29 cellular contexts compared by ENCODE assay signal in the genomic region with DNA sequence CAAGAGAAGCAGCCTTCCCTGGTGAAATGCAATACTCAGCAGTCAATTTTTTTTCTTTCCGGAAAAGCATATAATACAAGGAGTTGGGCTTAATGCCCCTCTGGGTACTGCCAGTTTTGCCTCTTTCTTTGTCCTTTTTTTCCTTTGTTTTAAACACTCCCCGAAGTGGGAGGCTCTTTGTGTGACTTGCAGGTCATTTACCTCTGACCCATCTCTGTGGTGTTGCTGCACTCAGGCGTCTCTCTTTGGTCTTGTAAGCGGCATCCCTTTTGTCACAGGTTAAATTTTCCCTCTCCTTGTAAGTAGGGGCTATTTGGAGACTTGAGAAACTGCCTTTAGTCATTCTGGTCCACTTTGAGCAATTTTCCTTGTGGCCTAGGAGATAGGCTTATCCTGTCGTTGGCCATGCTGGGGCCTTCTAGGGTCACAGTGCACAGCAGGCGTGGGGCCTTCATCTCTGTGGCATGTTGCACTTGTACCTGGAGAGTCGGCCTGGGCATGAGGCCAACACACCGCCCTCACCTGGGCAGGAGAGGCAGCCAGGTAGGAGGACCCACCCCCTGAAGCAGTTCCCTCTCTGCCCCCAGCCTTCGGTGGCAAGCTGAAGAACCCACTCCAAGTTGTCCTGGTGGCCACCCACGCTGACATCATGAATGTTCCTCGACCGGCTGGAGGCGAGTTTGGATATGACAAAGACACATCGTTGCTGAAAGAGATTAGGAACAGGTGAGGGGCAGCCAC.
"Had no signal": no experiment of that assay in that cellular context is flagged by ENCODE, and none has a peak within 500 bp of the region (broad histone marks: within the 10 kb centered on the region; RNA-seq: fewer than 3 reads in every experiment).

No MANE protein-coding gene starts in this region.

- ATAC-seq: activated T-cell treated with anti-CD3 and anti-CD28 coated beads, Interleukin-2, amount 50 U/mL, for 72 hours; K562 had no signal

- H3K4me3 ChIP-seq: adrenal gland, K562, Peyer's patch, SJCRH30 had no signal

- H3K27ac ChIP-seq: adrenal gland, Peyer's patch, RWPE1, SJCRH30, VCaP had no signal

- H3K9ac ChIP-seq: SK-N-SH had no signal

- H3K4me2 ChIP-seq: SK-N-SH had no signal

- H3K36me3 Mint-ChIP-seq: activated naive CD8-positive, alpha-beta T cell treated with anti-CD3 and anti-CD28 coated beads, Interleukin-2, amount 10 ng/mL, durations not matched to agents 7 days and 5 days had no signal

- H3K4me3 Mint-ChIP-seq: activated CD4-positive, alpha-beta memory T cell treated with anti-CD3 and anti-CD28 coated beads for 36 hours; activated CD4-positive, alpha-beta T cell treated with anti-CD3 and anti-CD28 coated beads, Interleukin-2, amount 10 ng/mL, durations not matched to agents 7 days and 5 days; activated naive CD4-positive, alpha-beta T cell treated with anti-CD3 and anti-CD28 coated beads, Interleukin-2, amount 10 ng/mL, durations not matched to agents 7 days and 5 days; activated naive CD8-positive, alpha-beta T cell treated with anti-CD3 and anti-CD28 coated beads, Interleukin-2, amount 10 ng/mL, durations not matched to agents 7 days and 5 days; activated T-cell treated with anti-CD3 and anti-CD28 coated beads, Interleukin-2, amount 50 U/mL, for 72 hours had no signal

- H3K27me3 ChIP-seq: adrenal gland, Peyer's patch, SJCRH30 had no signal

- H3K4me1 ChIP-seq: adrenal gland, Peyer's patch had no signal

- DNase-seq: activated CD4-positive, alpha-beta memory T cell treated with anti-CD3 and anti-CD28 coated beads for 36 hours; activated CD4-positive, alpha-beta T cell treated with anti-CD3 and anti-CD28 coated beads, Interleukin-2, amount 10 ng/mL, durations not matched to agents 7 days and 5 days; activated CD4-positive, CD25-positive, alpha-beta regulatory T cell; activated gamma-delta T cell treated with Interleukin-2 at 50 U/mL for 16 hours; activated naive CD4-positive, alpha-beta T cell treated with anti-CD3 and anti-CD28 coated beads, Interleukin-2, amount 10 ng/mL, durations not matched to agents 7 days and 5 days; activated naive CD8-positive, alpha-beta T cell treated with anti-CD3 and anti-CD28 coated beads, Interleukin-2, amount 10 ng/mL, durations not matched to agents 7 days and 5 days; activated T-cell treated with anti-CD3 and anti-CD28 coated beads, Interleukin-2, amount 50 U/mL, for 72 hours; adrenal gland; anterior cingulate cortex; Karpas-422; MM.1S; NCI-H1105; NCI-H1436; NCI-H1694 treated with DMSO at 0.1 percent for 48 hours; NCI-H2029 treated with DMSO at 0.1 percent for 48 hours; NCI-H345; NCI-H510A; NCI-H526 treated with DMSO at 0.1 percent for 48 hours; NCI-H82; NK-92 treated with Interleukin-12 subunit alpha and Interleukin-12 subunit beta, amount 100 ng/mL, for 24 hours; Peyer's patch; Right ventricle myocardium superior; SJCRH30; SK-N-SH; T-helper 1 cell had no signal

- H3K9me3 ChIP-seq: adrenal gland, Peyer's patch, SJCRH30, SK-N-SH had no signal

- H3K27ac Mint-ChIP-seq: activated CD4-positive, alpha-beta memory T cell treated with anti-CD3 and anti-CD28 coated beads for 36 hours; activated CD4-positive, alpha-beta T cell treated with anti-CD3 and anti-CD28 coated beads, Interleukin-2, amount 10 ng/mL, durations not matched to agents 7 days and 5 days; activated naive CD4-positive, alpha-beta T cell treated with anti-CD3 and anti-CD28 coated beads, Interleukin-2, amount 10 ng/mL, durations not matched to agents 7 days and 5 days; activated naive CD8-positive, alpha-beta T cell treated with anti-CD3 and anti-CD28 coated beads, Interleukin-2, amount 10 ng/mL, durations not matched to agents 7 days and 5 days; activated T-cell treated with anti-CD3 and anti-CD28 coated beads, Interleukin-2, amount 50 U/mL, for 72 hours; activated T-helper 2 cell treated with anti-CD3 and anti-CD28 coated beads, Interferon-gamma antibody, Interleukin-2, Interleukin-4, amounts not matched to agents 10 μg/mL and 5 μg/mL and 100 μg/mL, durations not matched to agents 14 hours and 24 hours and 36 hours had no signal
